Comparison of ENCODE assay signal across 1 cellular context in genomic region chr6:89471287-89471867, GRCh38.
TF ChIP-seq lines count a peak whose summit lies in the region.

No MANE protein-coding gene starts in this region.

TF ChIP-seq in HEK293, 187 proteins besides CTCF, POLR2A, EP300 and RAD21 (continued from another document):
- no peak for TF ChIP-seq HIC1 (tag by site-specific recombination; IDR thresholded peaks at IDR 0.05)
- TF ChIP-seq ZNF24 (tag by site-specific recombination; IDR thresholded peaks at IDR 0.05), result no peak
- no peak for TF ChIP-seq ZNF292 (tag by site-specific recombination; IDR thresholded peaks at IDR 0.05; ENCODE audit: borderline replicate concordance, low read depth)
- TF ChIP-seq ZBTB48 (tag by site-specific recombination; IDR thresholded peaks at IDR 0.05), result no peak
- no peak for TF ChIP-seq ZNF664 (tag by site-specific recombination; IDR thresholded peaks at IDR 0.05)
- TF ChIP-seq SETDB1 (IDR thresholded peaks at IDR 0.05; ENCODE audit: insufficient read length, low read length), result no peak
- no peak for TF ChIP-seq ZNF521 (tag by site-specific recombination; IDR thresholded peaks at IDR 0.05)
- TF ChIP-seq ZNF202 (tag by site-specific recombination; IDR thresholded peaks at IDR 0.05; ENCODE audit: borderline replicate concordance), result no peak
- TF ChIP-seq HOXD13 (CRISPR knock-in tag; IDR thresholded peaks at IDR 0.05; ENCODE audit: borderline replicate concordance), result no peak
- no peak for TF ChIP-seq ZNF792 (tag by site-specific recombination; IDR thresholded peaks at IDR 0.05)
- TF ChIP-seq OSR2 (tag by site-specific recombination; IDR thresholded peaks at IDR 0.05), result no peak
- peak; percentile 91 for TF ChIP-seq ZFHX2 (tag by site-specific recombination; conservative IDR thresholded peaks at IDR 0.05)
- no peak for TF ChIP-seq ZNF629 (tag by site-specific recombination; IDR thresholded peaks at IDR 0.05)
- TF ChIP-seq ZNF324 (tag by site-specific recombination; IDR thresholded peaks at IDR 0.05), result no peak
- no peak for TF ChIP-seq ZNF449 (tag by site-specific recombination; IDR thresholded peaks at IDR 0.05)
- 0 out of 2 replicates have a peak, but pooled peaks have one; percentile 16 for TF ChIP-seq ZNF18 (tag by site-specific recombination; IDR thresholded peaks at IDR 0.05)
- no peak for TF ChIP-seq FEZF1 (tag by site-specific recombination; IDR thresholded peaks at IDR 0.05)
- TF ChIP-seq ZNF585B (tag by site-specific recombination; IDR thresholded peaks at IDR 0.05), result no peak
- TF ChIP-seq ZFP3 (tag by site-specific recombination; IDR thresholded peaks at IDR 0.05; ENCODE audit: low read depth), result no peak
- no peak for TF ChIP-seq ZNF768 (tag by site-specific recombination; IDR thresholded peaks at IDR 0.05)
- no peak for TF ChIP-seq SCRT2 (tag by site-specific recombination; IDR thresholded peaks at IDR 0.05)
- no peak for TF ChIP-seq ZNF302 (tag by site-specific recombination; IDR thresholded peaks at IDR 0.05; ENCODE audit: low read depth)
- TF ChIP-seq PRDM2 (tag by site-specific recombination; IDR thresholded peaks at IDR 0.05; ENCODE audit: borderline replicate concordance), result no peak
- no peak for TF ChIP-seq ZNF600 (tag by site-specific recombination; IDR thresholded peaks at IDR 0.05)
- no peak for TF ChIP-seq PRDM4 (tag by site-specific recombination; IDR thresholded peaks at IDR 0.05)
- peak; percentile 64 for TF ChIP-seq ZNF335 (tag by site-specific recombination; conservative IDR thresholded peaks at IDR 0.05)
- TF ChIP-seq ZBTB7A (tag by site-specific recombination; IDR thresholded peaks at IDR 0.05; ENCODE audit: low read depth), result no peak
- TF ChIP-seq ZNF2 (tag by site-specific recombination; IDR thresholded peaks at IDR 0.05), result no peak
- no peak for TF ChIP-seq GFI1B (tag by site-specific recombination; IDR thresholded peaks at IDR 0.05)
- TF ChIP-seq EGR2 (tag by site-specific recombination; IDR thresholded peaks at IDR 0.05; ENCODE audit: low read depth), result peak; percentile 73
- TF ChIP-seq ZNF266 (tag by site-specific recombination; IDR thresholded peaks at IDR 0.05; ENCODE audit: low read depth), result no peak
- TF ChIP-seq ZNF362 (tag by site-specific recombination; IDR thresholded peaks at IDR 0.05), result no peak
- no peak for TF ChIP-seq SALL2 (tag by site-specific recombination; IDR thresholded peaks at IDR 0.05; ENCODE audit: borderline replicate concordance)
- TF ChIP-seq ZIC2 (tag by site-specific recombination; IDR thresholded peaks at IDR 0.05), result peak; percentile 24; the same call in 1 of the 2 replicates
- TF ChIP-seq ZNF354C (tag by site-specific recombination; IDR thresholded peaks at IDR 0.05; ENCODE audit: borderline replicate concordance, low read depth), result no peak
- TF ChIP-seq ZNF280D (tag by site-specific recombination; IDR thresholded peaks at IDR 0.05), result no peak
- no peak for TF ChIP-seq ZFP69B (tag by site-specific recombination; IDR thresholded peaks at IDR 0.05)
